ENCODE assay signal across 13 cellular contexts in genomic region chr14:104934380-104934733, GRCh38. TPM values are rescaled to one million over a fixed set of nuclear protein-coding genes. Genes with fewer than 3 reads are reported as not detected.
A peak's percentile ranks its signal among the peaks of the same experiment; 100 is the strongest.
DNase-seq lines count a peak whose midpoint lies in the region; ATAC-seq and TF ChIP-seq lines count a peak whose summit lies in the region.
"Had no signal": no experiment of that assay in that cellular context is flagged by ENCODE, and none has a peak within 500 bp of the region (broad histone marks: within the 10 kb centered on the region; RNA-seq: fewer than 3 reads in every experiment).

No MANE protein-coding gene starts in this region.

- no peaks in the 10 kb centered on the region for H3K36me3 Mint-ChIP-seq in activated CD4-positive, alpha-beta T cell treated with anti-CD3 and anti-CD28 coated beads, Interleukin-2, amount 10 ng/mL, durations not matched to agents 7 days and 5 days (ENCODE audit: low read depth)
- H3K36me3 Mint-ChIP-seq in endothelial cell (ENCODE audit: low read depth, unreplicated experiment) (peaks cover 9% of the 10 kb centered on the region), progenitor cell of endocrine pancreas (ENCODE audit: insufficient read depth) (no peaks in the 10 kb centered on the region)

- peaks cover 8% of the 10 kb centered on the region for H3K36me3 ChIP-seq in NT2/D1 (ENCODE audit: insufficient read depth, insufficient read length, low read length)
- H3K36me3 ChIP-seq: ovary had no signal

- no peaks in the 10 kb centered on the region for H3K9me3 Mint-ChIP-seq in activated CD4-positive, alpha-beta T cell treated with anti-CD3 and anti-CD28 coated beads, Interleukin-2, amount 10 ng/mL, durations not matched to agents 7 days and 5 days
- H3K9me3 Mint-ChIP-seq in endothelial cell (ENCODE audit: unreplicated experiment) (no peaks in the 10 kb centered on the region), progenitor cell of endocrine pancreas (ENCODE audit: low read depth) (no peaks in the 10 kb centered on the region)

- CTCF ChIA-PET in activated CD4-positive, alpha-beta T cell treated with anti-CD3 and anti-CD28 coated beads, Interleukin-2, amount 10 ng/mL, durations not matched to agents 7 days and 5 days (lab: Charles Lee): interaction anchor here (0.6 to 3.4 kb wide), 4 partner anchors 40 to 131 kb away, joined by 3 to 9 read pairs (median 4); partner anchors contain the start of gene GPR132

- ATAC-seq in HG02973 (IDR thresholded peaks at IDR 0.05; ENCODE audit: unreplicated experiment) (no peak), HG02759 (IDR thresholded peaks at IDR 0.05; ENCODE audit: unreplicated experiment) (no peak)
- ATAC-seq: foreskin keratinocyte, HepG2, left cardiac atrium had no signal

- H3K4me1 Mint-ChIP-seq in activated CD4-positive, alpha-beta T cell treated with anti-CD3 and anti-CD28 coated beads, Interleukin-2, amount 10 ng/mL, durations not matched to agents 7 days and 5 days: peaks cover 3% of the 10 kb centered on the region
- H3K4me1 Mint-ChIP-seq in endothelial cell (ENCODE audit: unreplicated experiment) (peaks cover 10% of the 10 kb centered on the region), progenitor cell of endocrine pancreas (ENCODE audit: low read depth) (peaks cover 2% of the 10 kb centered on the region)

- no peaks in the 10 kb centered on the region for H3K9me3 ChIP-seq in NT2/D1 (ENCODE audit: insufficient read depth, low read length)
- H3K9me3 ChIP-seq: ovary had no signal

- TF ChIP-seq CTCF in endothelial cell (IDR thresholded peaks at IDR 0.05; ENCODE audit: unreplicated experiment) (no peak), progenitor cell of endocrine pancreas (IDR thresholded peaks at IDR 0.05; ENCODE audit: unreplicated experiment) (no peak)

- peak overlapping the region; percentile 14 for H3K4me3 Mint-ChIP-seq in activated CD4-positive, alpha-beta T cell treated with anti-CD3 and anti-CD28 coated beads, Interleukin-2, amount 10 ng/mL, durations not matched to agents 7 days and 5 days
- H3K4me3 Mint-ChIP-seq in endothelial cell (ENCODE audit: unreplicated experiment) (peak overlapping the region; percentile 73), progenitor cell of endocrine pancreas (ENCODE audit: low read depth) (peak overlapping the region; percentile 12)

- H3K27ac Mint-ChIP-seq in activated CD4-positive, alpha-beta T cell treated with anti-CD3 and anti-CD28 coated beads, Interleukin-2, amount 10 ng/mL, durations not matched to agents 7 days and 5 days: no peak overlapping the region
- H3K27ac Mint-ChIP-seq in endothelial cell (ENCODE audit: unreplicated experiment) (no peak overlapping the region), progenitor cell of endocrine pancreas (no peak overlapping the region)

- DNase-seq in activated CD4-positive, alpha-beta T cell treated with anti-CD3 and anti-CD28 coated beads, Interleukin-2, amount 10 ng/mL, durations not matched to agents 7 days and 5 days: no peak
- no peak for DNase-seq in activated CD4-positive, alpha-beta T cell treated with anti-CD3 and anti-CD28 coated beads, Interleukin-2, amount 50 U/mL, for 48 hours
- no peak for DNase-seq in NT2/D1 (ENCODE audit: low read depth, low spot score)
- DNase-seq in endothelial cell (ENCODE audit: low spot score): no peak
- no peak for DNase-seq in progenitor cell of endocrine pancreas (ENCODE audit: low spot score, unreplicated experiment)
- no peak for DNase-seq in iPS-NIHi7 (ENCODE audit: extremely low spot score)
- DNase-seq: NCI-H187 treated with DMSO at 0.1 percent for 48 hours had no signal

- POLR2A ChIA-PET in activated CD4-positive, alpha-beta T cell treated with anti-CD3 and anti-CD28 coated beads, Interleukin-2, amount 10 ng/mL, durations not matched to agents 7 days and 5 days (lab: Charles Lee): no interaction called here

- peaks cover 2% of the 10 kb centered on the region for H3K4me1 ChIP-seq in NT2/D1 (ENCODE audit: insufficient read depth, insufficient read length)
- H3K4me1 ChIP-seq: foreskin keratinocyte had no signal

- H3K4me3 ChIP-seq in NT2/D1 (ENCODE audit: insufficient read length, low read depth): peak overlapping the region; percentile 18

- no peak overlapping the region for H3K9ac ChIP-seq in NT2/D1 (ENCODE audit: insufficient read length, low read depth)

- peaks cover 33% of the 10 kb centered on the region for H3K27me3 Mint-ChIP-seq in activated CD4-positive, alpha-beta T cell treated with anti-CD3 and anti-CD28 coated beads, Interleukin-2, amount 10 ng/mL, durations not matched to agents 7 days and 5 days
- H3K27me3 Mint-ChIP-seq in endothelial cell (ENCODE audit: unreplicated experiment) (peaks cover 17% of the 10 kb centered on the region), progenitor cell of endocrine pancreas (peaks cover 70% of the 10 kb centered on the region)

- H3K27me3 ChIP-seq in NT2/D1 (ENCODE audit: insufficient read depth, insufficient read length): peaks cover 27% of the 10 kb centered on the region
- H3K27me3 ChIP-seq: ovary had no signal

RNA-seq across cellular contexts. Expression of gene PLD4, which starts 9.7 kb away (rescaled TPM):
- total RNA-seq in activated CD4-positive, alpha-beta T cell treated with anti-CD3 and anti-CD28 coated beads, Interleukin-2, amount 10 ng/mL, durations not matched to agents 7 days and 5 days: not detected
- total RNA-seq in endothelial cell (ENCODE audit: unreplicated experiment) (1.3 TPM), progenitor cell of endocrine pancreas (0.05 TPM in 1 of 2 replicates, not detected in the other)
- total RNA-seq: foreskin keratinocyte, HepG2 had no signal

RNA-seq across cellular contexts. Expression of gene AHNAK2, which starts 43.8 kb away (rescaled TPM):
- not detected for total RNA-seq in activated CD4-positive, alpha-beta T cell treated with anti-CD3 and anti-CD28 coated beads, Interleukin-2, amount 10 ng/mL, durations not matched to agents 7 days and 5 days
- total RNA-seq in endothelial cell (ENCODE audit: unreplicated experiment) (26.9 TPM), progenitor cell of endocrine pancreas (1.1 and 1.2 TPM in 2 replicates)

RNA-seq across cellular contexts. Expression of gene CLBA1, which starts 51.2 kb away (rescaled TPM):
- under 1 TPM; 0.60 to 0.77 TPM for total RNA-seq in activated CD4-positive, alpha-beta T cell treated with anti-CD3 and anti-CD28 coated beads, Interleukin-2, amount 10 ng/mL, durations not matched to agents 7 days and 5 days
- total RNA-seq in endothelial cell (ENCODE audit: unreplicated experiment): 13.5 TPM
- total RNA-seq in progenitor cell of endocrine pancreas: 20.1 and 20.8 TPM in 2 replicates

Comparison
In these comparisons a context has a peak if more than half of its experiments do, and no peak if none do; other contexts are left out.
1. H3K4me3 Mint-ChIP-seq: peak in every context shown above with its lines; median percentile 73 in endothelial cell; 14 in activated CD4-positive, alpha-beta T cell treated with anti-CD3 and anti-CD28 coated beads, Interleukin-2, amount 10 ng/mL, durations not matched to agents 7 days and 5 days; 12 in progenitor cell of endocrine pancreas.
2. RNA of gene AHNAK2, which starts 43.8 kb away (total RNA-seq): 26.9 TPM in endothelial cell (single experiment); 1.1 to 1.2 TPM in progenitor cell of endocrine pancreas and not detected in activated CD4-positive, alpha-beta T cell treated with anti-CD3 and anti-CD28 coated beads, Interleukin-2, amount 10 ng/mL, durations not matched to agents 7 days and 5 days; every median in the first group is over 10 times any median in the second.